15 cellular contexts compared by ENCODE assay signal in the genomic region with DNA sequence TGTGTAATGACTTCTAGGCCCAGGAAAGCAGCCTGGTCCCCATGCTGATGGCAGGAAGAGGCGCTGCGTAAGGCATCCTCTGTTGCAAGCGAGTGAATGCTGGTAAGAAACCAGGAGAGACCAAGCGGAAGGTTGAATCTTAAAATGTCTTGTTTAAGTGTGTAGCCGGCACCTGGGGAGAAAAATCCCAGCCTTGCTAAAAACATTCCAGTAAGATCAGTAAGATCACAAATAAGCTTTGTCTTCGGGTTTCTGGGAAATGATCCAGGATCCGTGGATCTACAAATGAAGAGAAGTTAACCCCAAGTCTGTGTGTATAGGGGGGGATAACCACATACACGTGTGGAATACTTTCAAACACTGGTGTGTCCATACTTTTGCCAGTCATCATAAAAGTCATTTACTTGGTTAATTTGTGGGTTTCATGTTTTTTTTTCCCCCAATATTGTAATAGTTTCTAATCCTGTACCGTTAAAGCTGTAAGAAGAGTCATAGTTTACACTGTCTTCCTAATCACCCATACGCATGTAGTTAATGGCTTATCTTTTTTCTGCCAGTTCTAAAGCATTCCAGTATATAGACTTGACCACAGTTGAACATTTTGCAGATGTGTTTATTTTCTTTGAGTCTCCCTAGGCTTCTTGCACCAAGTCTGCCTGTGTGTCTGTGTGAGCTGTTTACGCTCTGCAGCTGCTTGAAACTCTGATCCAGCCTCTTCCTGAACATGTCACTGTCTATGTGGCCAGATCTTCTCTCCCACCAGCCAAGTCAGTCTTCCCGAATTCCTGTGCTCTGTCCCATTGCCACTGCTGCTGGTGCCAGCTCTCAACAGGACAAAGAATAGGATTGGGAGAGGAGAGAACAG.
DNase-seq lines count a peak whose midpoint lies in the region; ATAC-seq, FAIRE-seq and TF ChIP-seq lines count a peak whose summit lies in the region.
"Had no signal": no experiment of that assay in that cellular context is flagged by ENCODE, and none has a peak within 500 bp of the region (broad histone marks: within the 10 kb centered on the region; RNA-seq: fewer than 3 reads in every experiment).

No MANE protein-coding gene starts in this region.

- BruUV-seq in HepG2 (replicated peaks; lab: Mats Ljungman, UMichigan), result no TSS peak
- no TSS peak for BruUV-seq in mammary epithelial cell (replicated peaks; lab: Mats Ljungman, UMichigan)

- H3K4me2 ChIP-seq in HepG2 (ENCODE audit: low read depth, low read length) (peak overlapping the region; percentile 19), mammary epithelial cell (ENCODE audit: insufficient read depth, low read depth, low read length) (no peak overlapping the region)

- intact Hi-C loops in HepG2 (cut with micrococcal nuclease; ENCODE audit: unreplicated experiment) (no loop called here), right lobe of liver (cut with DNase I) (no loop called here), mammary epithelial cell (cut with micrococcal nuclease) (no loop called here), right cardiac atrium (cut with DNase I) (no loop called here)

- H3K9ac ChIP-seq in HepG2 (ENCODE audit: insufficient read depth, low read depth, low read length), result no peak overlapping the region
- no peak overlapping the region for H3K9ac ChIP-seq in mammary epithelial cell (ENCODE audit: insufficient read depth, low read length)

- no peak for DNase-seq in HepG2 (ENCODE audit: low spot score)
- DNase-seq in right lobe of liver, result no peak
- peak; percentile 11 for DNase-seq in mammary epithelial cell
- DNase-seq in kidney epithelial cell (ENCODE audit: low read depth), result peak; percentile 32
- no peak for DNase-seq in right cardiac atrium
- DNase-seq in NCI-H526 (lab: John Stamatoyannopoulos, UW), result no peak
- DNase-seq in occipital lobe (lab: John Stamatoyannopoulos, UW), result no peak
- no peak for DNase-seq in SKM-1 (lab: John Stamatoyannopoulos, UW; ENCODE audit: unreplicated experiment)
- DNase-seq: activated CD4-positive, alpha-beta T cell treated with anti-CD3 and anti-CD28 coated beads, Interleukin-2, amount 50 U/mL, for 4 hours; activated naive CD4-positive, alpha-beta T cell treated with Interleukin-2 at 50 U/mL for 16 hours; kidney glomerular epithelial cell; NCI-H187 treated with DMSO at 0.1 percent for 48 hours; stimulated activated CD4-positive, alpha-beta T cell treated with anti-CD3 and anti-CD28 coated beads, Interleukin-1b, Interleukin-23, amount 100 ng/mL, for 48 hours; stimulated activated naive CD4-positive, alpha-beta T cell treated with Interleukin-2 at 50 U/mL for 16 hours had no signal

- H3K9me3 ChIP-seq in HepG2 (ENCODE audit: low read length), result peaks cover 14% of the 10 kb centered on the region; the same call in 1 of the 2 replicates
- H3K9me3 ChIP-seq in right lobe of liver, result no peaks in the 10 kb centered on the region
- no peaks in the 10 kb centered on the region for H3K9me3 ChIP-seq in mammary epithelial cell (replicated peaks; ENCODE audit: insufficient read depth, low read length)
- H3K9me3 ChIP-seq in right cardiac atrium (ENCODE audit: control insufficient read depth, low read length), result no peaks in the 10 kb centered on the region

- CTCF ChIA-PET in HepG2 (lab: Yijun Ruan, JAX; ENCODE audit: low intra/inter-chr PET ratio, low total read pairs), result no interaction called here
- CTCF ChIA-PET in mammary epithelial cell (lab: Charles Lee; ENCODE audit: low non-redundant PET), result no interaction called here

- no peak for TF ChIP-seq RAD21 in HepG2 (CRISPR knock-in tag; IDR thresholded peaks at IDR 0.05)

- in situ Hi-C loops in HepG2 (cut with HindIII; ENCODE audit: extremely low pct_ligation_motif_present, low pct_unique_long_range_greater_than_20kb), result no loop called here
- in situ Hi-C loops in mammary epithelial cell (cut with MboI; ENCODE audit: low sequenced_read_pairs in 2 of 2), result no loop called here

- H3K4me1 ChIP-seq in HepG2 (ENCODE audit: insufficient read depth, low read length) (peaks cover 36% of the 10 kb centered on the region), right lobe of liver (no peaks in the 10 kb centered on the region), mammary epithelial cell (ENCODE audit: insufficient read depth, low read length) (peaks cover 6% of the 10 kb centered on the region), right cardiac atrium (ENCODE audit: control insufficient read depth, insufficient read depth, low read length) (no peaks in the 10 kb centered on the region)

- H3K27me3 ChIP-seq in HepG2 (ENCODE audit: control insufficient read depth in 1 of 2, insufficient read depth in 2 of 2, low read length in 2 of 2) (peaks cover 7 to 14% of the 10 kb centered on the region in 2 experiments; a peak in 2 of 5 replicates), right lobe of liver (no peaks in the 10 kb centered on the region), mammary epithelial cell (ENCODE audit: insufficient read depth, low read length) (no peaks in the 10 kb centered on the region), kidney epithelial cell (ENCODE audit: control insufficient read depth, insufficient read depth, low read length) (no peaks in the 10 kb centered on the region), right cardiac atrium (ENCODE audit: control insufficient read depth, insufficient read depth) (no peaks in the 10 kb centered on the region)

- no peak for FAIRE-seq in HepG2 (lab: Jason Lieb, UNC)
- FAIRE-seq: G401.6 had no signal

- no peaks in the 10 kb centered on the region for H3K79me2 ChIP-seq in HepG2 (ENCODE audit: insufficient read depth, low read length)
- H3K79me2 ChIP-seq in mammary epithelial cell (ENCODE audit: insufficient read depth, low read length), result no peaks in the 10 kb centered on the region

- no peak overlapping the region for H3K27ac ChIP-seq in HepG2 (ENCODE audit: extremely low read length, insufficient read depth, low read length)
- H3K27ac ChIP-seq in right lobe of liver, result no peak overlapping the region
- H3K27ac ChIP-seq in mammary epithelial cell (ENCODE audit: insufficient read depth, low read depth, low read length), result no peak overlapping the region
- H3K27ac ChIP-seq in right cardiac atrium (ENCODE audit: low read length), result no peak overlapping the region

- WGBS in HepG2 (ENCODE audit: low lambda C conversion rate), result 50% methylated on average over 12 of the region's 12 CpGs
- WGBS in right lobe of liver (ENCODE audit: insufficient coverage, low coverage, low lambda C conversion rate, missing lambda C conversion rate), result 69% methylated on average over 11 of the region's 12 CpGs
- WGBS in mammary epithelial cell (ENCODE audit: low coverage, missing lambda C conversion rate), result 63% methylated on average over 12 of the region's 12 CpGs
- 65% methylated on average over 12 of the region's 12 CpGs for WGBS in right cardiac atrium

- POLR2A ChIA-PET in HepG2 (lab: Yijun Ruan, JAX), result interaction anchor here (0.9 kb wide), 2 partner anchors 40 to 62 kb away, joined by 3 read pairs; no protein-coding TSS in a partner anchor

- peak; percentile 57 for ATAC-seq in HepG2
- ATAC-seq in right lobe of liver, result no peak
- ATAC-seq in right cardiac atrium, result no peak

- H2AFZ ChIP-seq in HepG2 (ENCODE audit: low read length), result peak overlapping the region; percentile 35
- H2AFZ ChIP-seq in mammary epithelial cell (ENCODE audit: low read depth, low read length), result peak overlapping the region; percentile 13

- TF ChIP-seq EP300 in HepG2 (IDR thresholded peaks at IDR 0.05; ENCODE audit: low read depth in 2 of 2, low read length in 2 of 2) (no peak), HepG2 (CRISPR knock-in tag; IDR thresholded peaks at IDR 0.05; ENCODE audit: borderline replicate concordance) (no peak)

- H4K20me1 ChIP-seq in HepG2 (ENCODE audit: insufficient read depth, low read length), result no peaks in the 10 kb centered on the region
- no peaks in the 10 kb centered on the region for H4K20me1 ChIP-seq in mammary epithelial cell (ENCODE audit: insufficient read depth, low read length)

- TF ChIP-seq POLR2A in HepG2 (IDR thresholded peaks at IDR 0.05; ENCODE audit: insufficient read depth in 1 of 2, low read depth in 2 of 2, low read length in 2 of 2) (no peak), right lobe of liver (IDR thresholded peaks at IDR 0.05) (no peak)

- 0 out of 6 replicates have a peak overlapping the region, but pooled peaks of 1 of the 3 experiments have one; percentile 1 for H3K4me3 ChIP-seq in HepG2 (replicated peaks in 1 of 3; ENCODE audit: insufficient read depth in 1 of 3, low read depth in 2 of 3, low read length in 3 of 3)
- no peak overlapping the region for H3K4me3 ChIP-seq in right lobe of liver
- H3K4me3 ChIP-seq in mammary epithelial cell (replicated peaks in 1 of 3; ENCODE audit: insufficient read depth in 1 of 3, low read depth in 2 of 3, low read length in 3 of 3), result no peak overlapping the region
- no peak overlapping the region for H3K4me3 ChIP-seq in kidney epithelial cell (ENCODE audit: low read depth, low read length)
- no peak overlapping the region for H3K4me3 ChIP-seq in right cardiac atrium (ENCODE audit: low read length)

- TF ChIP-seq CTCF in HepG2 (CRISPR knock-in tag; IDR thresholded peaks at IDR 0.05) (no peak), right lobe of liver (IDR thresholded peaks at IDR 0.05) (no peak), mammary epithelial cell (conservative IDR thresholded peaks at IDR 0.05 in 1 of 2, IDR thresholded peaks at IDR 0.05 in 1 of 2; ENCODE audit: extremely low read depth in 1 of 2, insufficient read depth in 1 of 2, low read depth in 1 of 2, low read length in 2 of 2) (no peak), kidney epithelial cell (IDR thresholded peaks at IDR 0.05; ENCODE audit: insufficient read depth, low read length, poor library complexity, severe bottlenecking) (no peak)

- no peaks in the 10 kb centered on the region for H3K36me3 ChIP-seq in HepG2 (replicated peaks in 1 of 2; ENCODE audit: control insufficient read depth in 1 of 2, insufficient read depth in 2 of 2, low read length in 2 of 2)
- no peaks in the 10 kb centered on the region for H3K36me3 ChIP-seq in right lobe of liver
- no peaks in the 10 kb centered on the region for H3K36me3 ChIP-seq in mammary epithelial cell (ENCODE audit: insufficient read depth, low read length)
- H3K36me3 ChIP-seq in kidney epithelial cell (ENCODE audit: control insufficient read depth, insufficient read depth, low read length), result no peaks in the 10 kb centered on the region

- dilution Hi-C loops in mammary epithelial cell (cut with HindIII; ENCODE audit: low sequenced_read_pairs), result no loop called here

TF ChIP-seq in HepG2, 621 proteins besides CTCF, POLR2A, EP300 and RAD21 (continues in another document):
- TF ChIP-seq MXD3 (CRISPR knock-in tag; IDR thresholded peaks at IDR 0.05) (no peak), FOXA3 (CRISPR knock-in tag; IDR thresholded peaks at IDR 0.05) (peak; percentile 24; the same call in 1 of the 2 replicates), ZNF292 (CRISPR knock-in tag; IDR thresholded peaks at IDR 0.05; ENCODE audit: borderline replicate concordance, low read depth) (peak; percentile 45; the same call in 1 of the 2 replicates)

Comparison
In these comparisons a context has a peak if more than half of its experiments do, and no peak if none do; other contexts are left out.
1. DNase-seq: peak in mammary epithelial cell (single experiment) and kidney epithelial cell (single experiment); none in HepG2 (single experiment), right lobe of liver (0 of 3), right cardiac atrium (0 of 3), NCI-H526 (0 of 2), occipital lobe (single experiment) and SKM-1 (single experiment).